In the genomic region with DNA sequence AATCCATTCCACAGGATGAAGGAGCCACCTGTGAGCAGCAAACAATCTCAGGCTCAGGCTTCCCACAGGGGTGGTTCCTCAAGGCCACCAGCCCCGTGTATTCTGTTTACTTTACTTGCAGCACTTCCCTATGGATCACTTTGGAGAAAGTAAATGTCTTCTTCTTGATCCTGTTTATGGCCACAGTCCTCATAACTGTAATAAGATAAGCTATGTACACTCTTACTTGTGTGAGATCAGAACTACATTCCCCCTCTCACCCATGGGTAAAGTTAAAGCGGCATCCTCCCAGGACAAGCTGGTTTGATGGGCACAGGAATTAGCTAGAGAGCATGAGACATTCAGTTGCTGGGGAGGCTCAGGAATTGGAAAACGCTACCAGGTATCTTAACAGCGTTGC, we compare ENCODE assay signal across 39 cellular contexts.
"Had no signal": no experiment of that assay in that cellular context is flagged by ENCODE, and none has a peak within 500 bp of the region (broad histone marks: within the 10 kb centered on the region; RNA-seq: fewer than 3 reads in every experiment).

No MANE protein-coding gene starts in this region.

- H3K4me1 ChIP-seq: adrenal gland, ascending aorta, body of pancreas, breast epithelium had no signal

- H3K36me3 Mint-ChIP-seq: activated naive CD4-positive, alpha-beta T cell treated with anti-CD3 and anti-CD28 coated beads, Interleukin-2, amount 10 ng/mL, durations not matched to agents 7 days and 5 days; activated naive CD4-positive, alpha-beta T cell treated with anti-CD3 and anti-CD28 coated beads, Interleukin-2, amount 50 U/mL, for 24 hours; activated naive CD4-positive, alpha-beta T cell treated with anti-CD3 and anti-CD28 coated beads, Interleukin-2, amount 50 U/mL, for 72 hours; activated naive CD8-positive, alpha-beta T cell; activated naive CD8-positive, alpha-beta T cell treated with anti-CD3 and anti-CD28 coated beads for 36 hours; activated naive CD8-positive, alpha-beta T cell treated with anti-CD3 and anti-CD28 coated beads, Interleukin-2, amount 10 ng/mL, durations not matched to agents 7 days and 5 days; brain had no signal

- H3K36me3 ChIP-seq: adrenal gland, ascending aorta, brain microvascular endothelial cell, breast epithelium, cardiac muscle cell had no signal

- H3K9me3 ChIP-seq: adrenal gland, ascending aorta, body of pancreas, breast epithelium had no signal

- H3K27me3 Mint-ChIP-seq: activated naive CD4-positive, alpha-beta T cell treated with anti-CD3 and anti-CD28 coated beads, Interleukin-2, amount 50 U/mL, for 24 hours; activated naive CD8-positive, alpha-beta T cell; activated naive CD8-positive, alpha-beta T cell treated with anti-CD3 and anti-CD28 coated beads, Interleukin-2, amount 10 ng/mL, durations not matched to agents 7 days and 5 days; activated T-cell treated with anti-CD3 and anti-CD28 coated beads, Interleukin-2, amount 50 U/mL, for 24 hours had no signal

- H3K4me3 Mint-ChIP-seq: activated naive CD4-positive, alpha-beta T cell treated with anti-CD3 and anti-CD28 coated beads for 36 hours; activated naive CD4-positive, alpha-beta T cell treated with anti-CD3 and anti-CD28 coated beads, Interleukin-2, amount 10 ng/mL, durations not matched to agents 7 days and 5 days; activated naive CD4-positive, alpha-beta T cell treated with anti-CD3 and anti-CD28 coated beads, Interleukin-2, amount 50 U/mL, for 24 hours; activated naive CD8-positive, alpha-beta T cell; activated naive CD8-positive, alpha-beta T cell treated with anti-CD3 and anti-CD28 coated beads for 36 hours; activated naive CD8-positive, alpha-beta T cell treated with anti-CD3 and anti-CD28 coated beads, Interleukin-2, amount 10 ng/mL, durations not matched to agents 7 days and 5 days; activated naive CD8-positive, alpha-beta T cell treated with anti-CD3 and anti-CD28 coated beads, Interleukin-2, amount 50 U/mL, for 24 hours; activated T-cell treated with anti-CD3 and anti-CD28 coated beads, Interleukin-2, amount 50 U/mL, for 24 hours; activated T-cell treated with anti-CD3 and anti-CD28 coated beads, Interleukin-2, amount 50 U/mL, for 4 hours; activated T-cell treated with anti-CD3 and anti-CD28 coated beads, Interleukin-2, amount 50 U/mL, for 72 hours; activated T-helper 1 cell treated with anti-CD3 and anti-CD28 coated beads, Interleukin-12 subunit alpha, Interleukin-12 subunit beta, Interleukin-2, Interleukin-4 antibody, amounts not matched to agents 30 ng/mL and 10 ng/mL and 1 ng/mL, durations not matched to agents 14 hours and 24 hours and 36 hours; activated T-helper 17 cell treated with anti-CD3 and anti-CD28 coated beads, Interleukin-2, amount 50 U/mL, for 72 hours; brain; central memory CD8-positive, alpha-beta T cell had no signal

- H3K27me3 ChIP-seq: adrenal gland, ascending aorta, body of pancreas, brain microvascular endothelial cell, breast epithelium, cardiac muscle cell had no signal

- DNase-seq: activated effector memory CD4-positive, alpha-beta T cell treated with anti-CD3 and anti-CD28 coated beads, Interleukin-2, amount 50 U/mL, for 16 hours; activated effector memory CD4-positive, alpha-beta T cell treated with Interleukin-2 at 50 U/mL for 16 hours; activated gamma-delta T cell; activated gamma-delta T cell treated with Interleukin-2 at 50 U/mL for 16 hours; activated naive CD4-positive, alpha-beta T cell; activated naive CD4-positive, alpha-beta T cell treated with anti-CD3 and anti-CD28 coated beads for 36 hours; activated naive CD4-positive, alpha-beta T cell treated with anti-CD3 and anti-CD28 coated beads, Interleukin-2, amount 10 ng/mL, durations not matched to agents 7 days and 5 days; activated naive CD4-positive, alpha-beta T cell treated with anti-CD3 and anti-CD28 coated beads, Interleukin-2, amount 50 U/mL, for 16 hours; activated naive CD4-positive, alpha-beta T cell treated with Interleukin-2 at 50 U/mL for 16 hours; activated naive CD8-positive, alpha-beta T cell treated with anti-CD3 and anti-CD28 coated beads for 36 hours; activated naive CD8-positive, alpha-beta T cell treated with anti-CD3 and anti-CD28 coated beads, Interleukin-2, amount 10 ng/mL, durations not matched to agents 7 days and 5 days; activated naive CD8-positive, alpha-beta T cell treated with anti-CD3 and anti-CD28 coated beads, Interleukin-2, amount 50 U/mL, for 24 hours; activated T-cell treated with anti-CD3 and anti-CD28 coated beads, Interleukin-2, amount 50 U/mL, for 1 hour; activated T-cell treated with anti-CD3 and anti-CD28 coated beads, Interleukin-2, amount 50 U/mL, for 24 hours; activated T-cell treated with anti-CD3 and anti-CD28 coated beads, Interleukin-2, amount 50 U/mL, for 4 hours; activated T-cell treated with anti-CD3 and anti-CD28 coated beads, Interleukin-2, amount 50 U/mL, for 48 hours; activated T-cell treated with anti-CD3 and anti-CD28 coated beads, Interleukin-2, amount 50 U/mL, for 72 hours; adrenal gland; amniotic stem cell; amygdala; anterior cingulate cortex; aorta; body of pancreas; brain microvascular endothelial cell; caudate nucleus; central memory CD4-positive, alpha-beta T cell; cerebellar nuclear complex had no signal

- FAIRE-seq: astrocyte had no signal

- H3K4me1 Mint-ChIP-seq: activated naive CD4-positive, alpha-beta T cell treated with anti-CD3 and anti-CD28 coated beads, Interleukin-2, amount 10 ng/mL, durations not matched to agents 7 days and 5 days; activated naive CD4-positive, alpha-beta T cell treated with anti-CD3 and anti-CD28 coated beads, Interleukin-2, amount 50 U/mL, for 24 hours; activated naive CD8-positive, alpha-beta T cell treated with anti-CD3 and anti-CD28 coated beads, Interleukin-2, amount 10 ng/mL, durations not matched to agents 7 days and 5 days; central memory CD8-positive, alpha-beta T cell had no signal

- H3K9me3 Mint-ChIP-seq: activated naive CD4-positive, alpha-beta T cell treated with anti-CD3 and anti-CD28 coated beads for 36 hours; activated naive CD4-positive, alpha-beta T cell treated with anti-CD3 and anti-CD28 coated beads, Interleukin-2, amount 10 ng/mL, durations not matched to agents 7 days and 5 days; activated naive CD4-positive, alpha-beta T cell treated with anti-CD3 and anti-CD28 coated beads, Interleukin-2, amount 50 U/mL, for 24 hours; activated naive CD4-positive, alpha-beta T cell treated with anti-CD3 and anti-CD28 coated beads, Interleukin-2, amount 50 U/mL, for 72 hours; activated naive CD8-positive, alpha-beta T cell treated with anti-CD3 and anti-CD28 coated beads for 36 hours; activated naive CD8-positive, alpha-beta T cell treated with anti-CD3 and anti-CD28 coated beads, Interleukin-2, amount 10 ng/mL, durations not matched to agents 7 days and 5 days; activated naive CD8-positive, alpha-beta T cell treated with anti-CD3 and anti-CD28 coated beads, Interleukin-2, amount 50 U/mL, for 24 hours; activated T-cell treated with anti-CD3 and anti-CD28 coated beads, Interleukin-2, amount 50 U/mL, for 24 hours; activated T-cell treated with anti-CD3 and anti-CD28 coated beads, Interleukin-2, amount 50 U/mL, for 4 hours; activated T-cell treated with anti-CD3 and anti-CD28 coated beads, Interleukin-2, amount 50 U/mL, for 72 hours; activated T-helper 1 cell treated with anti-CD3 and anti-CD28 coated beads, Interleukin-12 subunit alpha, Interleukin-12 subunit beta, Interleukin-2, Interleukin-4 antibody, amounts not matched to agents 30 ng/mL and 10 ng/mL and 1 ng/mL, durations not matched to agents 14 hours and 24 hours and 36 hours; activated T-helper 17 cell treated with anti-CD3 and anti-CD28 coated beads, Interleukin-2, amount 50 U/mL, for 72 hours; activated T-helper 2 cell treated with anti-CD3 and anti-CD28 coated beads, Interferon-gamma antibody, Interleukin-2, Interleukin-4, amounts not matched to agents 10 μg/mL and 5 μg/mL and 100 μg/mL, durations not matched to agents 14 hours and 24 hours and 36 hours; brain; central memory CD8-positive, alpha-beta T cell had no signal

- H3K27ac ChIP-seq: adrenal gland, ascending aorta, body of pancreas, brain microvascular endothelial cell, breast epithelium, cardiac muscle cell had no signal

- H3K4me3 ChIP-seq: adrenal gland, ascending aorta, body of pancreas, breast epithelium, cardiac muscle cell had no signal

- H3K27ac Mint-ChIP-seq: activated naive CD4-positive, alpha-beta T cell treated with anti-CD3 and anti-CD28 coated beads for 36 hours; activated naive CD4-positive, alpha-beta T cell treated with anti-CD3 and anti-CD28 coated beads, Interleukin-2, amount 10 ng/mL, durations not matched to agents 7 days and 5 days; activated naive CD4-positive, alpha-beta T cell treated with anti-CD3 and anti-CD28 coated beads, Interleukin-2, amount 50 U/mL, for 24 hours; activated naive CD4-positive, alpha-beta T cell treated with anti-CD3 and anti-CD28 coated beads, Interleukin-2, amount 50 U/mL, for 72 hours; activated naive CD8-positive, alpha-beta T cell; activated naive CD8-positive, alpha-beta T cell treated with anti-CD3 and anti-CD28 coated beads for 36 hours; activated naive CD8-positive, alpha-beta T cell treated with anti-CD3 and anti-CD28 coated beads, Interleukin-2, amount 10 ng/mL, durations not matched to agents 7 days and 5 days; activated naive CD8-positive, alpha-beta T cell treated with anti-CD3 and anti-CD28 coated beads, Interleukin-2, amount 50 U/mL, for 24 hours; activated T-cell treated with anti-CD3 and anti-CD28 coated beads, Interleukin-2, amount 50 U/mL, for 24 hours; activated T-cell treated with anti-CD3 and anti-CD28 coated beads, Interleukin-2, amount 50 U/mL, for 72 hours; activated T-helper 1 cell treated with anti-CD3 and anti-CD28 coated beads, Interleukin-12 subunit alpha, Interleukin-12 subunit beta, Interleukin-2, Interleukin-4 antibody, amounts not matched to agents 30 ng/mL and 10 ng/mL and 1 ng/mL, durations not matched to agents 14 hours and 24 hours and 36 hours; activated T-helper 17 cell treated with anti-CD3 and anti-CD28 coated beads, Interleukin-2, amount 50 U/mL, for 72 hours; activated T-helper 2 cell treated with anti-CD3 and anti-CD28 coated beads, Interferon-gamma antibody, Interleukin-2, Interleukin-4, amounts not matched to agents 10 μg/mL and 5 μg/mL and 100 μg/mL, durations not matched to agents 14 hours and 24 hours and 36 hours; brain had no signal
